In the genomic region with DNA sequence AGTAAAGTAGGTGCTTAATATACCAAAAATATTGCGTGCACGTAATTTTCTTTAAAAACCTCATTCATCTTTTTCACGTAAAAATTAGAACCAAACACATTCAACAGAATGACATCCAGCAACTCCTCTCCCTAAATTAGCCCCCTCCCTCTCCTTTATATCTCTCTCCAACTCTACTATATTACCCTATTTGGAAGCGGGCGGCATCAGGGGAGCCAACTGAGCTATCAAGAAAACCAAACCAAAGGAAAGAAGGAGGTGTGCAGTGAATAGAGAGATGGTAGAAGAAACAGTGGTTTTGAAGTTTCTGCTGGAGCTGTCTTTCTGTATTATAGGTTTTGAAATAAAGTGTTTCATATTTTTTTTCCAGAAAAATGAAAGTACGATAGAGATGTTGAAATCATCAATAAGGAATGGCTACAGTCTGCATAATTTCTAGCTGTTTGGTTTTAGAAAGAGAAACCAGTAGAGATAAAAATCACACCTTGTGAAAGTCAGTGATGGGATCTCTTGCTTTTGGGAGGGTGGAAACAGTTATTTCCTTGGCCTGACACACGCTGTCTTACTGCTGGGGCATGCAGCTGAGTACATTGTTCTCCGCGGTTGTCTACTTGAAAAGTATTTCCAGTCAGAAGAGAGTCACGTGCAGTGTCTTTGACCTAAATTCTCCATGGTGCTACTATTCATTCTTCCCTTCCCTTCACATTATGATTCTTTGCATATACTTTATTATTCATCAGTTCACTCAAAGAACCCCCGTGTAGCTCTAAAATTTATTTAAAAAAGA, we compare ENCODE assay signal across 2 cellular contexts.
TF ChIP-seq lines count a peak whose summit lies in the region.

No MANE protein-coding gene starts in this region.

TF ChIP-seq in HepG2, 621 proteins besides CTCF, POLR2A, EP300 and RAD21:
- no peak for TF ChIP-seq ZNF883 (CRISPR knock-in tag; IDR thresholded peaks at IDR 0.05; ENCODE audit: not compliant biosample characterization)

TF ChIP-seq in H1, 55 proteins besides CTCF, POLR2A, EP300 and RAD21:
- TF ChIP-seq CBX5 (IDR thresholded peaks at IDR 0.05; ENCODE audit: low read depth, low read length) (no peak), SRF (IDR thresholded peaks at IDR 0.05; ENCODE audit: low read depth, low read length) (peak; percentile 30; the same call in 1 of the 2 replicates), GABPA (IDR thresholded peaks at IDR 0.05; ENCODE audit: borderline replicate concordance, insufficient read depth, low read length) (no peak), CREB1 (IDR thresholded peaks at IDR 0.05) (no peak), CHD2 (IDR thresholded peaks at IDR 0.05; ENCODE audit: low read length) (no peak), BRCA1 (IDR thresholded peaks at IDR 0.05; ENCODE audit: low read depth, low read length) (no peak), CEBPB (IDR thresholded peaks at IDR 0.05; ENCODE audit: low read depth, low read length) (no peak), NANOG (IDR thresholded peaks at IDR 0.05; ENCODE audit: insufficient read depth, low read depth, low read length, poor library complexity, severe bottlenecking) (no peak), EGR1 (IDR thresholded peaks at IDR 0.05; ENCODE audit: borderline replicate concordance, low read depth, low read length) (no peak), SIN3A (conservative IDR thresholded peaks at IDR 0.05 in 1 of 2, IDR thresholded peaks at IDR 0.05 in 1 of 2; ENCODE audit: low read depth in 1 of 2, low read length in 2 of 2) (peak; percentile 52 to 61; a peak in 1 of 4 replicates), JUND (IDR thresholded peaks at IDR 0.05; ENCODE audit: low read length) (no peak), JUN (IDR thresholded peaks at IDR 0.05; ENCODE audit: low read depth, low read length) (no peak), CBX8 (IDR thresholded peaks at IDR 0.05; ENCODE audit: borderline replicate concordance, low read depth, low read length) (no peak)
- TF ChIP-seq, protein P1, sequence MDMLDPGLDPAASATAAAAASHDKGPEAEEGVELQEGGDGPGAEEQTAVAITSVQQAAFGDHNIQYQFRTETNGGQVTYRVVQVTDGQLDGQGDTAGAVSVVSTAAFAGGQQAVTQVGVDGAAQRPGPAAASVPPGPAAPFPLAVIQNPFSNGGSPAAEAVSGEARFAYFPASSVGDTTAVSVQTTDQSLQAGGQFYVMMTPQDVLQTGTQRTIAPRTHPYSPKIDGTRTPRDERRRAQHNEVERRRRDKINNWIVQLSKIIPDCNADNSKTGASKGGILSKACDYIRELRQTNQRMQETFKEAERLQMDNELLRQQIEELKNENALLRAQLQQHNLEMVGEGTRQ (IDR thresholded peaks at IDR 0.05; ENCODE audit: low read length) = peak; percentile 55
- TF ChIP-seq, protein P2, sequence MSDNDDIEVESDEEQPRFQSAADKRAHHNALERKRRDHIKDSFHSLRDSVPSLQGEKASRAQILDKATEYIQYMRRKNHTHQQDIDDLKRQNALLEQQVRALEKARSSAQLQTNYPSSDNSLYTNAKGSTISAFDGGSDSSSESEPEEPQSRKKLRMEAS (IDR thresholded peaks at IDR 0.05) = 0 out of 2 replicates have a peak, but pooled peaks have one; percentile 12
- TF ChIP-seq, protein P3, sequence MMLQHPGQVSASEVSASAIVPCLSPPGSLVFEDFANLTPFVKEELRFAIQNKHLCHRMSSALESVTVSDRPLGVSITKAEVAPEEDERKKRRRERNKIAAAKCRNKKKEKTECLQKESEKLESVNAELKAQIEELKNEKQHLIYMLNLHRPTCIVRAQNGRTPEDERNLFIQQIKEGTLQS (IDR thresholded peaks at IDR 0.05; ENCODE audit: insufficient read depth, low read depth, low read length) = no peak
